In genomic region chr13:67145950-67146349, GRCh38 we compare ENCODE assay signal across 24 cellular contexts.
"Had no signal": no experiment of that assay in that cellular context is flagged by ENCODE, and none has a peak within 500 bp of the region (broad histone marks: within the 10 kb centered on the region; RNA-seq: fewer than 3 reads in every experiment).

No MANE protein-coding gene starts in this region.

- DNase-seq: effector memory CD8-positive, alpha-beta T cell; gastrocnemius medialis; head of caudate nucleus; hippocampal formation; islet precursor cell; kidney glomerular epithelial cell; left colon; left ventricle myocardium superior; lower lobe of right lung; natural killer cell; stimulated activated CD4-positive, alpha-beta T cell treated with anti-CD3 and anti-CD28 coated beads, Interleukin-12 subunit alpha, Interleukin-12 subunit beta, amount 100 ng/mL, for 4 hours; stimulated activated CD4-positive, alpha-beta T cell treated with anti-CD3 and anti-CD28 coated beads, Interleukin-1b, Interleukin-23, amount 100 ng/mL, for 48 hours; stimulated activated CD4-positive, alpha-beta T cell treated with anti-CD3 and anti-CD28 coated beads, Interleukin-4, amount 100 ng/mL, for 24 hours; stimulated activated naive CD4-positive, alpha-beta T cell treated with Interleukin-2 at 50 U/mL for 16 hours; stomach; thyroid gland; trophoblast cell had no signal

- H3K4me2 ChIP-seq: smooth muscle cell had no signal

- H3K4me3 ChIP-seq: gastrocnemius medialis, lower lobe of right lung, smooth muscle cell, stomach, thyroid gland had no signal

- ATAC-seq: effector memory CD8-positive, alpha-beta T cell; gastrocnemius medialis; left colon; left ventricle myocardium superior; natural killer cell; sciatic nerve; stimulated activated effector memory CD8-positive, alpha-beta T cell treated with anti-CD3 and anti-CD28 coated beads, Interleukin-12 subunit alpha, Interleukin-12 subunit beta, amount 100 ng/mL, for 72 hours had no signal

- H3K9me3 ChIP-seq: gastrocnemius medialis, lower lobe of right lung, neutrophil, stomach, thyroid gland had no signal

- H2AFZ ChIP-seq: parathyroid adenoma had no signal

- FAIRE-seq: endometrium had no signal

- H3K9ac ChIP-seq: parathyroid adenoma had no signal

- H3K27ac ChIP-seq: coronary artery, gastrocnemius medialis, lower lobe of right lung, neutrophil, parathyroid adenoma, stomach had no signal

- H3K79me2 ChIP-seq: parathyroid adenoma had no signal

- H3K27me3 ChIP-seq: gastrocnemius medialis, neutrophil, stomach, thyroid gland had no signal

- H3K36me3 ChIP-seq: gastrocnemius medialis, lower lobe of right lung, neutrophil, stomach, thyroid gland had no signal

- H3K4me1 ChIP-seq: parathyroid adenoma had no signal
